ENCODE assay signal across 22 cellular contexts in genomic region chr9:106557996-106558667, GRCh38.
"Had no signal": no experiment of that assay in that cellular context is flagged by ENCODE, and none has a peak within 500 bp of the region (broad histone marks: within the 10 kb centered on the region; RNA-seq: fewer than 3 reads in every experiment).

No MANE protein-coding gene starts in this region.

- H3K27me3 ChIP-seq: adrenal gland had no signal

- DNase-seq: activated CD4-positive, alpha-beta T cell treated with anti-CD3 and anti-CD28 coated beads for 48 hours; activated CD4-positive, alpha-beta T cell treated with anti-CD3 and anti-CD28 coated beads, Interleukin-2, amount 50 U/mL, for 4 hours; activated CD4-positive, CD25-positive, alpha-beta regulatory T cell treated with anti-CD3 and anti-CD28 coated beads, Interleukin-2, amount 50 U/mL, for 72 hours; activated CD8-positive, alpha-beta memory T cell treated with anti-CD3 and anti-CD28 coated beads, Interleukin-2, amount 50 U/mL, for 48 hours; activated CD8-positive, alpha-beta T cell treated with anti-CD3 and anti-CD28 coated beads, Interleukin-2, amount 10 ng/mL, durations not matched to agents 7 days and 5 days; activated naive CD4-positive, alpha-beta T cell treated with anti-CD3 and anti-CD28 coated beads, Interleukin-2, amount 50 U/mL, for 16 hours; activated naive CD8-positive, alpha-beta T cell treated with anti-CD3 and anti-CD28 coated beads, Interleukin-2, amount 10 ng/mL, durations not matched to agents 7 days and 5 days; activated T-cell treated with anti-CD3 and anti-CD28 coated beads, Interleukin-2, amount 50 U/mL, for 1 hour; adrenal gland; anterior cingulate cortex; NCI-H1092 treated with DMSO at 0.1 percent for 48 hours; NCI-H1417 treated with DMSO at 0.1 percent for 48 hours; NCI-H1694; NCI-H2029 treated with DMSO at 0.1 percent for 48 hours; NCI-H510A treated with DMSO at 0.1 percent for 48 hours; NCI-H69; PC-9; SHP77 treated with DMSO at 0.1 percent for 48 hours; T-helper 17 cell; T-helper 9 cell had no signal

- ATAC-seq: activated CD8-positive, alpha-beta T cell treated with anti-CD3 and anti-CD28 coated beads, Interleukin-2, amount 10 ng/mL, durations not matched to agents 7 days and 5 days; T-helper 17 cell; WTC11 had no signal

- H3K4me3 ChIP-seq: adrenal gland, PC-9 had no signal

- H3K27ac ChIP-seq: adrenal gland, KMS-11, PC-9 had no signal

- H3K4me1 ChIP-seq: adrenal gland had no signal

- H3K36me3 ChIP-seq: adrenal gland had no signal
